7 cellular contexts compared by ENCODE assay signal in genomic region chr14:106006043-106006442, GRCh38.
DNase-seq lines count a peak whose midpoint lies in the region; ATAC-seq and TF ChIP-seq lines count a peak whose summit lies in the region.
"Not testable (repeated sequence)": the region's sequence is repeated elsewhere in the genome, so short reads cannot be mapped to it uniquely, and the experiment has no call there.

No MANE protein-coding gene starts in this region.

- H3K9me3 ChIP-seq in Loucy (ENCODE audit: insufficient read depth, low read depth, low read length); heart left ventricle; spleen: not testable (repeated sequence)

- not testable (repeated sequence) for H3K36me3 Mint-ChIP-seq in activated CD4-positive, alpha-beta T cell treated with anti-CD3 and anti-CD28 coated beads, Interleukin-2, amount 10 ng/mL, durations not matched to agents 7 days and 5 days (ENCODE audit: low read depth); activated naive CD4-positive, alpha-beta T cell treated with anti-CD3 and anti-CD28 coated beads, Interleukin-2, amount 10 ng/mL, durations not matched to agents 7 days and 5 days

- not testable (repeated sequence) for H3K36me3 ChIP-seq in Loucy (ENCODE audit: insufficient read depth, low read length); heart left ventricle; spleen

- not testable (repeated sequence) for H3K27me3 ChIP-seq in Loucy (ENCODE audit: insufficient read depth, low read length, poor library complexity, severe bottlenecking); spleen (replicated peaks in 1 of 7)
- H3K27me3 ChIP-seq in heart left ventricle, result peaks cover 0 to 38% (median 0%) of the 10 kb centered on the region in 9 donors

- in situ Hi-C loops in SK-MEL-5 (cut with HindIII; ENCODE audit: low pct_unique_long_range_greater_than_20kb, low sequenced_read_pairs), result not testable (repeated sequence)

- H3K4me3 Mint-ChIP-seq in activated CD4-positive, alpha-beta T cell treated with anti-CD3 and anti-CD28 coated beads, Interleukin-2, amount 10 ng/mL, durations not matched to agents 7 days and 5 days, result peak overlapping the region; percentile 58
- H3K4me3 Mint-ChIP-seq in activated naive CD4-positive, alpha-beta T cell treated with anti-CD3 and anti-CD28 coated beads, Interleukin-2, amount 10 ng/mL, durations not matched to agents 7 days and 5 days, result peak overlapping the region; percentile 69

- H3K27me3 Mint-ChIP-seq in activated CD4-positive, alpha-beta T cell treated with anti-CD3 and anti-CD28 coated beads, Interleukin-2, amount 10 ng/mL, durations not matched to agents 7 days and 5 days; activated naive CD4-positive, alpha-beta T cell treated with anti-CD3 and anti-CD28 coated beads, Interleukin-2, amount 10 ng/mL, durations not matched to agents 7 days and 5 days: not testable (repeated sequence)

- H3K4me2 ChIP-seq in Loucy (ENCODE audit: low read depth, low read length, poor library complexity, severe bottlenecking), result peak overlapping the region; percentile 68

- H3K79me2 ChIP-seq in Loucy (ENCODE audit: insufficient read depth, low read length), result peaks cover 27% of the 10 kb centered on the region; the same call in 1 of the 2 replicates

- not testable (repeated sequence) for H4K20me1 ChIP-seq in Loucy (ENCODE audit: insufficient read depth, low read length, poor library complexity, severe bottlenecking)

- H3K9me3 Mint-ChIP-seq in activated CD4-positive, alpha-beta T cell treated with anti-CD3 and anti-CD28 coated beads, Interleukin-2, amount 10 ng/mL, durations not matched to agents 7 days and 5 days; activated naive CD4-positive, alpha-beta T cell treated with anti-CD3 and anti-CD28 coated beads, Interleukin-2, amount 10 ng/mL, durations not matched to agents 7 days and 5 days: not testable (repeated sequence)

- H3K27ac ChIP-seq in heart left ventricle, result peak overlapping the region in 1 of 12 donors; percentile 60
- peak overlapping the region in 4 of 8 donors; percentile 39 to 88 (median 70) for H3K27ac ChIP-seq in spleen

- TF ChIP-seq CTCF in GM10248 (IDR thresholded peaks at IDR 0.05; ENCODE audit: control extremely low read depth, extremely low read depth, low read depth, missing control alignments) (peak; percentile 57), Loucy (conservative IDR thresholded peaks at IDR 0.05; ENCODE audit: low read length) (peak; percentile 65), heart left ventricle (IDR thresholded peaks at IDR 0.05) (peak; percentile 17 to 71 (median 36)), spleen (IDR thresholded peaks at IDR 0.05 in 8 of 11, conservative IDR thresholded peaks at IDR 0.05 in 3 of 11) (peak in 10 of 11 experiments; percentile 47 to 82 (median 66))

- H3K9me2 ChIP-seq in Loucy (replicated peaks; ENCODE audit: low read depth, low read length), result not testable (repeated sequence)

- intact Hi-C loops in heart left ventricle (cut with DNase I), result loop anchor here in 1 of 10 donors (10.0 kb wide), 1 partner anchor 331 kb away; no protein-coding TSS in a partner anchor
- intact Hi-C loops in spleen (cut with DNase I; ENCODE audit: low total_unique reads), result not testable (repeated sequence)

- H3K4me1 Mint-ChIP-seq in activated CD4-positive, alpha-beta T cell treated with anti-CD3 and anti-CD28 coated beads, Interleukin-2, amount 10 ng/mL, durations not matched to agents 7 days and 5 days, result peaks cover 53% of the 10 kb centered on the region
- H3K4me1 Mint-ChIP-seq in activated naive CD4-positive, alpha-beta T cell treated with anti-CD3 and anti-CD28 coated beads, Interleukin-2, amount 10 ng/mL, durations not matched to agents 7 days and 5 days, result peaks cover 65% of the 10 kb centered on the region

- ATAC-seq in heart left ventricle, result not testable (repeated sequence)

- not testable (repeated sequence) for H2AFZ ChIP-seq in Loucy (ENCODE audit: low read length)

- peaks cover 22% of the 10 kb centered on the region for H3K4me1 ChIP-seq in Loucy (ENCODE audit: insufficient read depth, low read length, poor library complexity, severe bottlenecking)
- not testable (repeated sequence) for H3K4me1 ChIP-seq in heart left ventricle
- H3K4me1 ChIP-seq in spleen, result peaks cover 0 to 21% (median 2%) of the 10 kb centered on the region in 6 donors

- not testable (repeated sequence) for TF ChIP-seq POLR2A in heart left ventricle (IDR thresholded peaks at IDR 0.05); spleen (IDR thresholded peaks at IDR 0.05)

- H3F3A ChIP-seq in Loucy (ENCODE audit: low read depth), result not testable (repeated sequence)

- peak; percentile 42 for DNase-seq in GM10248 (ENCODE audit: extremely low spot score)
- peak; percentile 17 for DNase-seq in SK-MEL-5 (ENCODE audit: low read depth, low spot score)
- peak; percentile 60 for DNase-seq in activated CD4-positive, alpha-beta T cell treated with anti-CD3 and anti-CD28 coated beads, Interleukin-2, amount 10 ng/mL, durations not matched to agents 7 days and 5 days
- peak; percentile 70 for DNase-seq in activated naive CD4-positive, alpha-beta T cell treated with anti-CD3 and anti-CD28 coated beads, Interleukin-2, amount 10 ng/mL, durations not matched to agents 7 days and 5 days
- not testable (repeated sequence) for DNase-seq in heart left ventricle, spleen

- WGBS in heart left ventricle, 4 donors, result 20 to 57% (median 54%) methylated on average over 6 to 8 of the region's 8 CpGs
- 8 to 51% (median 32%) methylated on average over 2 to 8 of the region's 8 CpGs for WGBS in spleen, 5 donors

- peak overlapping the region; percentile 93 for H3K27ac Mint-ChIP-seq in activated CD4-positive, alpha-beta T cell treated with anti-CD3 and anti-CD28 coated beads, Interleukin-2, amount 10 ng/mL, durations not matched to agents 7 days and 5 days
- peak overlapping the region; percentile 98 for H3K27ac Mint-ChIP-seq in activated naive CD4-positive, alpha-beta T cell treated with anti-CD3 and anti-CD28 coated beads, Interleukin-2, amount 10 ng/mL, durations not matched to agents 7 days and 5 days

- POLR2A ChIA-PET in GM10248 (lab: Yijun Ruan, JAX), result not testable (repeated sequence)
- POLR2A ChIA-PET in activated CD4-positive, alpha-beta T cell treated with anti-CD3 and anti-CD28 coated beads, Interleukin-2, amount 10 ng/mL, durations not matched to agents 7 days and 5 days (lab: Charles Lee), result interaction anchor here (1.5 kb wide), 1 partner anchor 17 kb away, joined by 6 read pairs; no protein-coding TSS in a partner anchor

- H3K9ac ChIP-seq in Loucy (ENCODE audit: low read depth, low read length, poor library complexity, severe bottlenecking), result peak overlapping the region; percentile 82

- H3K4me3 ChIP-seq in Loucy (ENCODE audit: low read length, poor library complexity, severe bottlenecking), result peak overlapping the region; percentile 75
- not testable (repeated sequence) for H3K4me3 ChIP-seq in heart left ventricle, spleen

- CTCF ChIA-PET in GM10248 (lab: Yijun Ruan, JAX), result interaction anchor here (0.8 kb wide), 1 partner anchor 123 kb away, joined by 3 read pairs; no protein-coding TSS in a partner anchor
- CTCF ChIA-PET in activated CD4-positive, alpha-beta T cell treated with anti-CD3 and anti-CD28 coated beads, Interleukin-2, amount 10 ng/mL, durations not matched to agents 7 days and 5 days (lab: Charles Lee), result interaction anchor here (0.7 to 1.2 kb wide), 3 partner anchors 49 to 682 kb away, joined by 3 read pairs; no protein-coding TSS in a partner anchor
- CTCF ChIA-PET in activated naive CD4-positive, alpha-beta T cell treated with anti-CD3 and anti-CD28 coated beads, Interleukin-2, amount 10 ng/mL, durations not matched to agents 7 days and 5 days (lab: Charles Lee), result interaction anchor here (0.8 to 2.3 kb wide), 5 partner anchors 8 to 56 kb away, joined by 3 to 10 read pairs (median 4); no protein-coding TSS in a partner anchor
